Comparison of ENCODE assay signal across 2 cellular contexts in genomic region chr2:157345647-157346389, GRCh38.
TF ChIP-seq lines count a peak whose summit lies in the region.

No MANE protein-coding gene starts in this region.

TF ChIP-seq in GM23338, 12 proteins besides CTCF, POLR2A, EP300 and RAD21:
- TF ChIP-seq STAT1 (IDR thresholded peaks at IDR 0.05; ENCODE audit: unreplicated experiment) (no peak), EZH2phosphoT487 (IDR thresholded peaks at IDR 0.05; ENCODE audit: unreplicated experiment) (no peak), ZNF331 (CRISPR knock-in tag; IDR thresholded peaks at IDR 0.05; ENCODE audit: low read depth) (no peak), EZH2 (IDR thresholded peaks at IDR 0.05; ENCODE audit: low read depth, unreplicated experiment) (no peak), POLR2AphosphoS5 (IDR thresholded peaks at IDR 0.05; ENCODE audit: low read depth) (no peak), ZNF114 (CRISPR knock-in tag; IDR thresholded peaks at IDR 0.05) (peak; percentile 60; the same call in 1 of the 2 replicates), JUNB (IDR thresholded peaks at IDR 0.05; ENCODE audit: unreplicated experiment) (no peak), REST (IDR thresholded peaks at IDR 0.05; ENCODE audit: unreplicated experiment) (no peak), CREB1 (CRISPR knock-in tag; IDR thresholded peaks at IDR 0.05; ENCODE audit: low read depth) (no peak), ZNF462 (CRISPR knock-in tag; IDR thresholded peaks at IDR 0.05) (peak; percentile 89), NANOG (IDR thresholded peaks at IDR 0.05; ENCODE audit: borderline replicate concordance) (no peak), ETS1 (IDR thresholded peaks at IDR 0.05) (no peak)
TF ChIP-seq in GM23338: peak in this region for 2.

TF ChIP-seq in H1, 55 proteins besides CTCF, POLR2A, EP300 and RAD21:
- TF ChIP-seq EZH2 (IDR thresholded peaks at IDR 0.05; ENCODE audit: low read depth, low read length, severe bottlenecking) (no peak), POU5F1 (IDR thresholded peaks at IDR 0.05; ENCODE audit: low read depth, low read length) (peak; percentile 63; the same call in 1 of the 2 replicates)
